ENCODE assay signal across 18 cellular contexts in the genomic region with DNA sequence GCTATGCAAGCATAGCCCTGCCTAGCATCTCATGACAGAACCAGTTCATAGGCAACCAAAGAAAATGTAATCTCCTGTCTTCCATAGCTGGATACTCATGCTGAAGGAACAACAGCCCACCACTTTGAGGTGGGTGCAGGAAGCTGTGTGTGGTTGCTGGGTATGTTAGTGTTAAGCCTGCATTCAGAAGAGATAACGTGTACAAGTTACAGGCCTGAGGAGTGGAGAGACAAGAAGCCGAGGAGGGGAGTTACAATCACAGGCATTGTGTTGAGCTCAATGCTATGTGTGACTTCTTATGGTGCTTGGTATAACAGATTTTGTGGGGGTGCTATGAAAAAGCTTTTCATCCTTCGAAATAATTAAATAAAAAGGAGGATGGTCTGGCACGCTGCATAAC. TPM values are rescaled to one million over a fixed set of nuclear protein-coding genes. Genes with fewer than 3 reads are reported as not detected.
DNase-seq lines count a peak whose midpoint lies in the region; ATAC-seq, FAIRE-seq and TF ChIP-seq lines count a peak whose summit lies in the region.
"Had no signal": no experiment of that assay in that cellular context is flagged by ENCODE, and none has a peak within 500 bp of the region (broad histone marks: within the 10 kb centered on the region; RNA-seq: fewer than 3 reads in every experiment).

No MANE protein-coding gene starts in this region.

- no peaks in the 10 kb centered on the region for H3K4me1 Mint-ChIP-seq in activated naive CD4-positive, alpha-beta T cell treated with anti-CD3 and anti-CD28 coated beads for 36 hours (ENCODE audit: low read depth)
- H3K4me1 Mint-ChIP-seq: CD4-positive, alpha-beta memory T cell had no signal

- H3K23ac ChIP-seq in neuronal stem cell (ENCODE audit: low read depth, low read length, poor library complexity) = no peak overlapping the region

- H3K4ac ChIP-seq in neuronal stem cell (ENCODE audit: low read length) = no peak overlapping the region

- no peaks in the 10 kb centered on the region for H3K36me3 ChIP-seq in neuronal stem cell (replicated peaks in 1 of 2; ENCODE audit: control insufficient read depth in 2 of 2, insufficient read depth in 2 of 2, low read length in 2 of 2)

- H3K4me3 ChIP-seq in dorsolateral prefrontal cortex (no peak overlapping the region), neuronal stem cell (ENCODE audit: low read length in 2 of 2) (no peak overlapping the region)

- no peak for FAIRE-seq in HTR-8/SVneo (lab: Jason Lieb, UNC)
- FAIRE-seq: RCC 7860 had no signal

- H3K9ac ChIP-seq in neuronal stem cell (ENCODE audit: low read depth, low read length, poor library complexity) = no peak overlapping the region

- TF ChIP-seq CTCF in dorsolateral prefrontal cortex (IDR thresholded peaks at IDR 0.05 in 54 of 56, conservative IDR thresholded peaks at IDR 0.05 in 2 of 56; ENCODE audit: low read depth in 1 of 56, partially characterized antibody in 56 of 56) = no peak

- H2BK5ac ChIP-seq in neuronal stem cell (ENCODE audit: low read length) = no peak overlapping the region

- H4K8ac ChIP-seq in neuronal stem cell (ENCODE audit: low read depth, low read length) = no peak overlapping the region

- no peak overlapping the region for H2BK12ac ChIP-seq in neuronal stem cell (ENCODE audit: low read length)

- H3K9me3 Mint-ChIP-seq in activated naive CD4-positive, alpha-beta T cell treated with anti-CD3 and anti-CD28 coated beads for 36 hours = no peaks in the 10 kb centered on the region
- H3K9me3 Mint-ChIP-seq: CD4-positive, alpha-beta memory T cell had no signal

- H4K91ac ChIP-seq in neuronal stem cell (ENCODE audit: low read depth, low read length, poor library complexity) = no peak overlapping the region

- no peaks in the 10 kb centered on the region for H3K27me3 ChIP-seq in dorsolateral prefrontal cortex
- no peaks in the 10 kb centered on the region for H3K27me3 ChIP-seq in neuronal stem cell (ENCODE audit: control insufficient read depth in 3 of 3, insufficient read depth in 3 of 3, low read depth in 1 of 3, low read length in 3 of 3)

- WGBS in neuronal stem cell (ENCODE audit: extremely low coverage in 2 of 2, insufficient read length in 2 of 2, insufficient replicate concordance in 1 of 2), 2 donors = no CpG with 5 or more reads among the region's 4 CpGs

- intact Hi-C loops in dorsolateral prefrontal cortex (cut with DNase I) = loop anchor here in 1 of 2 donors (5.0 kb wide), 1 partner anchor 42 kb away; a partner anchor contains a TSS
- intact Hi-C loops in activated naive CD4-positive, alpha-beta T cell treated with anti-CD3 and anti-CD28 coated beads for 36 hours (cut with micrococcal nuclease) = no loop called here

- CTCF ChIA-PET in activated naive CD4-positive, alpha-beta T cell treated with anti-CD3 and anti-CD28 coated beads for 36 hours (lab: Charles Lee) = interaction anchor here (0.5 to 0.9 kb wide), 2 partner anchors 12 to 759 kb away, joined by 3 read pairs; no protein-coding TSS in a partner anchor

- H3K36me3 Mint-ChIP-seq in activated naive CD4-positive, alpha-beta T cell treated with anti-CD3 and anti-CD28 coated beads for 36 hours (ENCODE audit: low read depth) = no peaks in the 10 kb centered on the region
- H3K36me3 Mint-ChIP-seq: CD4-positive, alpha-beta memory T cell had no signal

- no peak overlapping the region for H2BK15ac ChIP-seq in neuronal stem cell (ENCODE audit: low read length)

- ATAC-seq in HG03135 (IDR thresholded peaks at IDR 0.05; ENCODE audit: unreplicated experiment) = no peak

- H3K4me3 Mint-ChIP-seq in activated naive CD4-positive, alpha-beta T cell treated with anti-CD3 and anti-CD28 coated beads for 36 hours = no peak overlapping the region
- H3K4me3 Mint-ChIP-seq: CD4-positive, alpha-beta memory T cell had no signal

- H3K27me3 Mint-ChIP-seq in activated naive CD4-positive, alpha-beta T cell treated with anti-CD3 and anti-CD28 coated beads for 36 hours (ENCODE audit: low read depth) = no peaks in the 10 kb centered on the region
- H3K27me3 Mint-ChIP-seq: CD4-positive, alpha-beta memory T cell had no signal

- H2AFZ ChIP-seq in neuronal stem cell (ENCODE audit: low read length) = peak overlapping the region; percentile 1

- no peak overlapping the region for H3K4me2 ChIP-seq in neuronal stem cell (ENCODE audit: insufficient read depth, low read length, poor library complexity, severe bottlenecking)

- DNase-seq in Ammon's horn (ENCODE audit: low spot score) (peak; percentile 72), SK-N-DZ (ENCODE audit: low spot score) (peak; percentile 14), dorsolateral prefrontal cortex (peak in 1 of 10 donors; percentile 42), neuronal stem cell (ENCODE audit: low spot score) (no peak), HTR-8/SVneo (ENCODE audit: insufficient read length, low spot score) (no peak)
- DNase-seq in activated naive CD4-positive, alpha-beta T cell treated with anti-CD3 and anti-CD28 coated beads for 36 hours = no peak
- no peak for DNase-seq in activated T-cell treated with anti-CD3 and anti-CD28 coated beads, Interleukin-2, amount 50 U/mL, for 1 hour
- DNase-seq: 8988T; CD4-positive, alpha-beta memory T cell; H7; KG1; NCI-H1048; NCI-H146; NCI-H2081 treated with DMSO at 0.1 percent for 48 hours; NCI-H524 treated with DMSO at 0.1 percent for 48 hours; SHP77 had no signal

- no peaks in the 10 kb centered on the region for H3K79me1 ChIP-seq in neuronal stem cell (ENCODE audit: low read depth, low read length)

- H2AK5ac ChIP-seq in neuronal stem cell (ENCODE audit: low read depth, low read length) = no peak overlapping the region

- H3K27ac Mint-ChIP-seq in activated naive CD4-positive, alpha-beta T cell treated with anti-CD3 and anti-CD28 coated beads for 36 hours = no peak overlapping the region
- H3K27ac Mint-ChIP-seq: CD4-positive, alpha-beta memory T cell had no signal

- no peak overlapping the region for H3K14ac ChIP-seq in neuronal stem cell (ENCODE audit: low read length)

- peaks cover 0 to 3% of the 10 kb centered on the region in 2 donors for H3K4me1 ChIP-seq in neuronal stem cell (ENCODE audit: control insufficient read depth in 2 of 2, insufficient read depth in 1 of 2, low read depth in 1 of 2, low read length in 2 of 2)

- no peaks in the 10 kb centered on the region for H3K9me3 ChIP-seq in neuronal stem cell (replicated peaks in 1 of 2; ENCODE audit: control insufficient read depth in 2 of 2, insufficient read depth in 1 of 2, low read depth in 1 of 2, low read length in 2 of 2)

- no peak overlapping the region for H3K18ac ChIP-seq in neuronal stem cell (ENCODE audit: low read length)

- H2BK120ac ChIP-seq in neuronal stem cell (ENCODE audit: low read depth, low read length) = no peak overlapping the region

- peak overlapping the region; percentile 13 to 97 (median 86) for H3K27ac ChIP-seq in dorsolateral prefrontal cortex
- H3K27ac ChIP-seq in neuronal stem cell (replicated peaks; ENCODE audit: low read length) = no peak overlapping the region

RNA-seq across cellular contexts. Expression of a gene that starts 42.8 kb away (rescaled TPM):
- 7.3 and 8.4 TPM in 2 replicates for polyA plus RNA-seq in SK-N-DZ (2014; cell fraction: cytosol; rRNA removed)
- polyA plus RNA-seq in SK-N-DZ (2014; cell fraction: nucleus; rRNA removed) = 7.3 and 8.0 TPM in 2 replicates
- 100 to 1,000 TPM; 103 to 402 (median 176) TPM for total RNA-seq in dorsolateral prefrontal cortex
- 13.6 TPM for polyA plus RNA-seq in neuronal stem cell (2013, experiment 1 of 2)
- polyA plus RNA-seq in neuronal stem cell (2013, experiment 2 of 2) = 14.9 TPM
- 10 to 100 TPM; 17.4 to 18.6 TPM for total RNA-seq in activated naive CD4-positive, alpha-beta T cell treated with anti-CD3 and anti-CD28 coated beads for 36 hours

Comparison
In these comparisons a context has a peak if more than half of its experiments do, and no peak if none do; other contexts are left out.
1. DNase-seq: peak in Ammon's horn (single experiment) and SK-N-DZ (single experiment); none in neuronal stem cell (single experiment), activated naive CD4-positive, alpha-beta T cell treated with anti-CD3 and anti-CD28 coated beads for 36 hours (single experiment), activated T-cell treated with anti-CD3 and anti-CD28 coated beads, Interleukin-2, amount 50 U/mL, for 1 hour (single experiment) and HTR-8/SVneo (single experiment).
2. RNA of a gene that starts 42.8 kb away (total RNA-seq): 103 to 402 TPM in dorsolateral prefrontal cortex; 17.4 to 18.6 TPM in activated naive CD4-positive, alpha-beta T cell treated with anti-CD3 and anti-CD28 coated beads for 36 hours; every median in the first group is over 4 times any median in the second.